ENCODE assay signal across 8 cellular contexts in the genomic region with DNA sequence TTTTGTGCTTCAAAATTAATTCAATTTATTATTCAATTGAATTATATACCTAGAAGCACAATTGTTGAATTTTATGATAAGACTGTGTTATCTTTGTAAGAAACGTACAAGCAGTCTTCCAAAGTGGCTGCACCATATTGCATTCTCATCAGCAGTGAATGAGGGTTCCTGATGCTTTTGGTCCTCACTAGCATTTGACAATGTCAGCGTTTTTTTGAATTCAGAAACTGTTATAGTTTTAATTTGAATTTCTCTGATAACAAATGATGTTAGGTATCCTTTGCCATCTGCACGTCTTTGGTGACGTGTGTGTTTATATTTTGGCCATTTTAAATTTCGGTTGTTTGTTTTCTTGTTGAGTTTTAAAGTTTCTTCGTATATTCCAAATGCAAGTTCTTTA.
"Had no signal": no experiment of that assay in that cellular context is flagged by ENCODE, and none has a peak within 500 bp of the region (broad histone marks: within the 10 kb centered on the region; RNA-seq: fewer than 3 reads in every experiment).

No MANE protein-coding gene starts in this region.

- DNase-seq: GDM1, GF-D8 had no signal

- H3K4me3 ChIP-seq: GM12878 had no signal

- FAIRE-seq: G401.6, GM12878, GM12891, GM12892, GM18507, GM19239 had no signal

- ATAC-seq: GM12878 had no signal
